ENCODE assay signal across 10 cellular contexts in the genomic region with DNA sequence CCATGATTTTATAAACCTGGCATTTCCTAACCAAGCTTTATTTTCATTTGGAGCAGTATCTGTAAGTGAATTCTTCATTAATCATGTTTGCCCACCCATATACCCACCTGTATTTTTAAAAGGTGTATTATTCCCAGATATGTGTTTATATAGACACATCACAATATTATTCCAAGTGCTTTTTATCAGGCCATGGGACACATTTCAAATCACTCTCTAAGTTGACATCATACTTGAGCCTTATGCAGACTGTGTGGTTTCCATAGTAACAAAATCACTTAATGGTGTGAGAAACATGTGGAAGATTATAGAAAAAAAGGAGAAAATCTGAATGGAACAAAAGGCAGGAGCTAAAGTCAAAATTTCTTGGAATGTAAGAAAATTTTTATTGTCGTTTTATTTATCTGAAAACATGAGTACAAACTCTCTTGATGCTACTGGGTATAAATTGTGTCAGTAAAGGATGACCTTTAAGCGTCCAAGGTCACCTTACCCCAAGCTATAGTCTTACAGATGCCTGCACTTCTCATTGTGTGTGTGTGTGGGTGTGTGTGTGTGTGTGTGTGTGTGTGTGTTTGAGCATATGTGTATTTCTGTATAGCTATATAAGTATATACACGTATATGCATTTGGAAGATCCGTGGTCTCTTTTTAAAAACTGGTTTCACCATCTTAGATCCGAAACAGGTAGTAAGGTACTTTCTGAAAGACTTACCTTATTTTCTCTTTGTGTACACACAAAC.
DNase-seq lines count a peak whose midpoint lies in the region; ATAC-seq, FAIRE-seq and TF ChIP-seq lines count a peak whose summit lies in the region.
"Had no signal": no experiment of that assay in that cellular context is flagged by ENCODE, and none has a peak within 500 bp of the region (broad histone marks: within the 10 kb centered on the region; RNA-seq: fewer than 3 reads in every experiment).

No MANE protein-coding gene starts in this region.

- DNase-seq in EL = peak; percentile 40
- DNase-seq in RKO (ENCODE audit: low spot score) = peak; percentile 24
- no peak for DNase-seq in effector memory CD8-positive, alpha-beta T cell
- peak; percentile 26 for DNase-seq in pulmonary artery endothelial cell (ENCODE audit: low read depth, low spot score)
- DNase-seq in anterior cingulate cortex (lab: John Stamatoyannopoulos, UW) = no peak
- no peak for DNase-seq in kidney
- DNase-seq: amygdala, NCI-H1436 had no signal

- no peak for ATAC-seq in effector memory CD8-positive, alpha-beta T cell (replicated peaks)
- ATAC-seq in GM18498 (IDR thresholded peaks at IDR 0.05; ENCODE audit: unreplicated experiment) = no peak

- no peaks in the 10 kb centered on the region for H3K9me3 ChIP-seq in kidney (ENCODE audit: control insufficient read depth in 1 of 2, low read length in 2 of 2)

- H3K27ac ChIP-seq in kidney (ENCODE audit: low read depth in 2 of 2, low read length in 2 of 2) = no peak overlapping the region

- no peaks in the 10 kb centered on the region for H3K36me3 ChIP-seq in kidney (ENCODE audit: control insufficient read depth in 1 of 2, insufficient read depth in 2 of 2, low read length in 2 of 2)

- H3K4me3 ChIP-seq in kidney (ENCODE audit: low read length in 2 of 2) = no peak overlapping the region

- peak overlapping the region; percentile 38 to 85 for H3K27ac Mint-ChIP-seq in effector memory CD8-positive, alpha-beta T cell

- H3K9ac ChIP-seq in kidney (ENCODE audit: low read length in 2 of 2) = no peak overlapping the region

- intact Hi-C loops in kidney (cut with DNase I) = no loop called here

- no peaks in the 10 kb centered on the region for H3K9me3 Mint-ChIP-seq in effector memory CD8-positive, alpha-beta T cell

- peaks cover 11 to 14% of the 10 kb centered on the region in 2 donors for H3K4me1 Mint-ChIP-seq in effector memory CD8-positive, alpha-beta T cell (ENCODE audit: low read depth in 2 of 2)

- H3K27me3 Mint-ChIP-seq in effector memory CD8-positive, alpha-beta T cell = peaks cover 0 to 5% of the 10 kb centered on the region in 2 donors

- H3K4me3 Mint-ChIP-seq in effector memory CD8-positive, alpha-beta T cell = no peak overlapping the region

- FAIRE-seq in kidney (lab: Jason Lieb, UNC) = no peak
- FAIRE-seq: urothelium cell line had no signal

- no peak for TF ChIP-seq CTCF in kidney (IDR thresholded peaks at IDR 0.05; ENCODE audit: borderline replicate concordance, extremely low read depth, insufficient read depth)

- no peaks in the 10 kb centered on the region for H3K36me3 Mint-ChIP-seq in effector memory CD8-positive, alpha-beta T cell (ENCODE audit: insufficient read depth)

- no peaks in the 10 kb centered on the region for H3K4me1 ChIP-seq in kidney (ENCODE audit: control insufficient read depth in 1 of 2, insufficient read depth in 1 of 2, low read depth in 1 of 2, low read length in 2 of 2)

Comparison
In these comparisons a context has a peak if more than half of its experiments do, and no peak if none do; other contexts are left out.
1. DNase-seq: peak in EL (single experiment), RKO (single experiment) and pulmonary artery endothelial cell (single experiment); none in effector memory CD8-positive, alpha-beta T cell (0 of 3), anterior cingulate cortex (0 of 58) and kidney (single experiment).